ENCODE assay signal across 17 cellular contexts in genomic region chr13:112855859-112856258, GRCh38.
A peak's percentile ranks its signal among the peaks of the same experiment; 100 is the strongest.
DNase-seq lines count a peak whose midpoint lies in the region; ATAC-seq, FAIRE-seq and TF ChIP-seq lines count a peak whose summit lies in the region.
"Had no signal": no experiment of that assay in that cellular context is flagged by ENCODE, and none has a peak within 500 bp of the region (broad histone marks: within the 10 kb centered on the region; RNA-seq: fewer than 3 reads in every experiment).

No MANE protein-coding gene starts in this region.

- H3K4me1 Mint-ChIP-seq in chondrocyte (ENCODE audit: low read depth) (peaks cover 4% of the 10 kb centered on the region), nephron progenitor cell (peaks cover 2% of the 10 kb centered on the region)
- H3K4me1 Mint-ChIP-seq: CD14-positive monocyte; CD8-positive, alpha-beta memory T cell had no signal

- H3K27ac Mint-ChIP-seq in chondrocyte (ENCODE audit: unreplicated experiment) (no peak overlapping the region), nephron progenitor cell (peak overlapping the region; percentile 36)
- H3K27ac Mint-ChIP-seq: CD14-positive monocyte; CD8-positive, alpha-beta memory T cell; HFFc6 had no signal

- H3K27me3 Mint-ChIP-seq in chondrocyte (ENCODE audit: low read depth) (no peaks in the 10 kb centered on the region), nephron progenitor cell (ENCODE audit: low read depth, poor library complexity) (peaks cover 8% of the 10 kb centered on the region)
- H3K27me3 Mint-ChIP-seq: CD8-positive, alpha-beta memory T cell had no signal

- peaks cover 25% of the 10 kb centered on the region for H3K36me3 Mint-ChIP-seq in chondrocyte (ENCODE audit: low read depth)
- peaks cover 85% of the 10 kb centered on the region for H3K36me3 Mint-ChIP-seq in nephron progenitor cell (ENCODE audit: low read depth)

- peak; percentile 38 for DNase-seq in activated effector memory CD4-positive, alpha-beta T cell treated with anti-CD3 and anti-CD28 coated beads, Interleukin-2, amount 50 U/mL, for 16 hours
- DNase-seq in activated effector memory CD4-positive, alpha-beta T cell treated with Interleukin-2 at 50 U/mL for 16 hours = no peak
- DNase-seq in chondrocyte (ENCODE audit: low spot score) (peak; percentile 51), nephron progenitor cell (no peak), omental fat pad (ENCODE audit: low spot score) (no peak), frontal cortex (ENCODE audit: low spot score in 2 of 2) (no peak)
- DNase-seq: CD8-positive, alpha-beta memory T cell; DND-41; GDM1; HCEC 1CT; HFFc6 had no signal

- no peaks in the 10 kb centered on the region for H3K9me3 Mint-ChIP-seq in chondrocyte (ENCODE audit: low read depth)
- no peaks in the 10 kb centered on the region for H3K9me3 Mint-ChIP-seq in nephron progenitor cell
- H3K9me3 Mint-ChIP-seq: CD8-positive, alpha-beta memory T cell; HFFc6 had no signal

- TF ChIP-seq CTCF in chondrocyte (IDR thresholded peaks at IDR 0.05) (no peak), nephron progenitor cell (IDR thresholded peaks at IDR 0.05) (no peak), omental fat pad (IDR thresholded peaks at IDR 0.05) (no peak)

- no peak overlapping the region for H3K4me3 Mint-ChIP-seq in chondrocyte (ENCODE audit: unreplicated experiment)
- no peak overlapping the region for H3K4me3 Mint-ChIP-seq in nephron progenitor cell
- H3K4me3 Mint-ChIP-seq: CD14-positive monocyte; CD8-positive, alpha-beta memory T cell; HFFc6 had no signal

- FAIRE-seq in frontal cortex (lab: Jason Lieb, UNC) = no peak
- FAIRE-seq: GM19239, H1, HepG2, HTR-8/SVneo had no signal

- ATAC-seq in GM21723 (IDR thresholded peaks at IDR 0.05; ENCODE audit: unreplicated experiment) (no peak), omental fat pad (ENCODE audit: low FRiP score) (no peak)
- ATAC-seq: HepG2 had no signal

Comparison
In these comparisons a context has a peak if more than half of its experiments do, and no peak if none do; other contexts are left out.
1. DNase-seq: peak in activated effector memory CD4-positive, alpha-beta T cell treated with anti-CD3 and anti-CD28 coated beads, Interleukin-2, amount 50 U/mL, for 16 hours (single experiment) and chondrocyte (single experiment); none in activated effector memory CD4-positive, alpha-beta T cell treated with Interleukin-2 at 50 U/mL for 16 hours (single experiment), nephron progenitor cell (single experiment), omental fat pad (single experiment) and frontal cortex (0 of 2).